Comparison of ENCODE assay signal across 8 cellular contexts in the genomic region with DNA sequence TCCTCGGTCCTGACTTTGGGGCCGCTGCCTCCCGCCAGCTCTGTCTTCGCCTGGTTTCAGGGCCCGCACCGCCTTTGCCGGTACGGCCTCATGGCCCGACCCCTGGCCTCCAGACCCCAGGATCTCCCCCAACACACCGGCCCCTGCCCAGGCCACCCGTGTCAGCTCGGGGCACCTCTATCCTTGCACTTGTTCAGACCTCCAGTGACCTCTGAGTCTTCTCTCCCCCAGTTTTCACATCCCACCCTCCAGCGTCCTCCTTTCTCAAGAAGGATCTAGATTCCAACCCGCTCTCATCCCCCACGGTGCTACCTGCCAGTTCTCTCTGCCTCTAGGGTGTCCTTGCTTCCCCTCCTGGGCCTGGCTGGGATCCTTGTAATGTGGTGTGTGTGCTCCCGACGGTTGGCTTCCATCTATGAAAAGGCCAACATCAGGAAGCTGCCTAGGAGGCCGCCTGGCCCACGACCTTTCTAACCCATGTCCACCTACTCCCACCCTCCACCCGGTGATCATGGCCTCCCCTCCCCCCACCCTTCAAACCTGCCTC.
DNase-seq lines count a peak whose midpoint lies in the region; ATAC-seq, FAIRE-seq and TF ChIP-seq lines count a peak whose summit lies in the region.

No MANE protein-coding gene starts in this region.

- no peak for FAIRE-seq in bronchial epithelial cell (lab: Jason Lieb, UNC)

- peak overlapping the region; percentile 38 for H3K27ac Mint-ChIP-seq in activated naive CD4-positive, alpha-beta T cell treated with anti-CD3 and anti-CD28 coated beads, Interleukin-2, amount 50 U/mL, for 24 hours
- peak overlapping the region in 1 of 2 donors; percentile 64 for H3K27ac Mint-ChIP-seq in activated naive CD4-positive, alpha-beta T cell treated with anti-CD3 and anti-CD28 coated beads, Interleukin-2, amount 50 U/mL, for 72 hours

- no peak for ATAC-seq in activated naive CD4-positive, alpha-beta T cell treated with anti-CD3 and anti-CD28 coated beads, Interleukin-2, amount 50 U/mL, for 72 hours
- ATAC-seq in upper lobe of right lung (no peak), HG03342 (IDR thresholded peaks at IDR 0.05; ENCODE audit: unreplicated experiment) (no peak)

- H3K4me1 Mint-ChIP-seq in activated naive CD4-positive, alpha-beta T cell treated with anti-CD3 and anti-CD28 coated beads, Interleukin-2, amount 50 U/mL, for 24 hours = peaks cover 18% of the 10 kb centered on the region

- H3K36me3 ChIP-seq in bronchial epithelial cell (ENCODE audit: control insufficient read depth, insufficient read depth, low read length) = no peaks in the 10 kb centered on the region
- H3K36me3 ChIP-seq in mucosa of rectum (ENCODE audit: control insufficient read depth in 2 of 2, insufficient read depth in 2 of 2, low read length in 2 of 2) = no peaks in the 10 kb centered on the region
- no peaks in the 10 kb centered on the region for H3K36me3 ChIP-seq in upper lobe of right lung

- TF ChIP-seq CTCF in bronchial epithelial cell (IDR thresholded peaks at IDR 0.05; ENCODE audit: insufficient read depth, low read length, severe bottlenecking) = no peak
- no peak for TF ChIP-seq CTCF in upper lobe of right lung (IDR thresholded peaks at IDR 0.05)

- H3K4me3 ChIP-seq in bronchial epithelial cell (ENCODE audit: low read depth, low read length) (peak overlapping the region; percentile 52), mucosa of rectum (ENCODE audit: low read length in 2 of 2) (peak overlapping the region; percentile 70 to 78), upper lobe of right lung (peak overlapping the region; percentile 55)

- DNase-seq in activated naive CD4-positive, alpha-beta T cell treated with anti-CD3 and anti-CD28 coated beads, Interleukin-2, amount 50 U/mL, for 72 hours (ENCODE audit: low spot score in 2 of 2) = no peak
- no peak for DNase-seq in bronchial epithelial cell (ENCODE audit: low read depth)
- DNase-seq in upper lobe of right lung = no peak
- DNase-seq in mucosa of gallbladder (ENCODE audit: low spot score) = no peak
- no peak for DNase-seq in OCI-M2 (lab: John Stamatoyannopoulos, UW; ENCODE audit: unreplicated experiment)

- H3K27me3 Mint-ChIP-seq in activated naive CD4-positive, alpha-beta T cell treated with anti-CD3 and anti-CD28 coated beads, Interleukin-2, amount 50 U/mL, for 24 hours = peaks cover 30% of the 10 kb centered on the region

- H3K27ac ChIP-seq in mucosa of rectum (ENCODE audit: low read depth in 2 of 2, low read length in 2 of 2) (peak overlapping the region; percentile 87), upper lobe of right lung (peak overlapping the region; percentile 77)

- no peaks in the 10 kb centered on the region for H3K9me3 Mint-ChIP-seq in activated naive CD4-positive, alpha-beta T cell treated with anti-CD3 and anti-CD28 coated beads, Interleukin-2, amount 50 U/mL, for 24 hours
- no peaks in the 10 kb centered on the region for H3K9me3 Mint-ChIP-seq in activated naive CD4-positive, alpha-beta T cell treated with anti-CD3 and anti-CD28 coated beads, Interleukin-2, amount 50 U/mL, for 72 hours

- no peaks in the 10 kb centered on the region for H3K9me3 ChIP-seq in mucosa of rectum (ENCODE audit: control insufficient read depth in 2 of 2, low read length in 2 of 2)
- no peaks in the 10 kb centered on the region for H3K9me3 ChIP-seq in upper lobe of right lung

- H3K27me3 ChIP-seq in bronchial epithelial cell (ENCODE audit: control insufficient read depth, insufficient read depth, low read length) = no peaks in the 10 kb centered on the region
- no peaks in the 10 kb centered on the region for H3K27me3 ChIP-seq in mucosa of rectum (ENCODE audit: control insufficient read depth in 2 of 2, insufficient read depth in 2 of 2, low read length in 2 of 2)
- H3K27me3 ChIP-seq in upper lobe of right lung = peaks cover 12% of the 10 kb centered on the region

- H3K9ac ChIP-seq in mucosa of rectum (ENCODE audit: low read depth in 1 of 2, low read length in 2 of 2) = peak overlapping the region in 1 of 2 donors; percentile 78

- H3K36me3 Mint-ChIP-seq in activated naive CD4-positive, alpha-beta T cell treated with anti-CD3 and anti-CD28 coated beads, Interleukin-2, amount 50 U/mL, for 24 hours = peaks cover 1% of the 10 kb centered on the region
- H3K36me3 Mint-ChIP-seq in activated naive CD4-positive, alpha-beta T cell treated with anti-CD3 and anti-CD28 coated beads, Interleukin-2, amount 50 U/mL, for 72 hours = peaks cover 0 to 5% of the 10 kb centered on the region in 2 donors

- H3K4me3 Mint-ChIP-seq in activated naive CD4-positive, alpha-beta T cell treated with anti-CD3 and anti-CD28 coated beads, Interleukin-2, amount 50 U/mL, for 24 hours = peak overlapping the region; percentile 89

- H3K4me1 ChIP-seq in mucosa of rectum (ENCODE audit: control insufficient read depth in 2 of 2, insufficient read depth in 2 of 2, low read length in 2 of 2) (peaks cover 6 to 12% of the 10 kb centered on the region in 2 donors), upper lobe of right lung (peaks cover 9% of the 10 kb centered on the region)

- intact Hi-C loops in upper lobe of right lung (cut with DNase I) = no loop called here
